In genomic region chr2:219515874-219516629, GRCh38 we compare ENCODE assay signal across 20 cellular contexts. TPM values are rescaled to one million over a fixed set of nuclear protein-coding genes. Genes with fewer than 3 reads are reported as not detected.
"Had no signal": no experiment of that assay in that cellular context is flagged by ENCODE, and none has a peak within 500 bp of the region (broad histone marks: within the 10 kb centered on the region; RNA-seq: fewer than 3 reads in every experiment).

No MANE protein-coding gene starts in this region.

- ATAC-seq: activated T-cell treated with anti-CD3 and anti-CD28 coated beads, Interleukin-2, amount 50 U/mL, for 4 hours; left ventricle myocardium superior; mucosa of descending colon; naive thymus-derived CD4-positive, alpha-beta T cell had no signal

- H3K4me1 ChIP-seq: transverse colon had no signal

- H3K9me3 ChIP-seq: esophagus muscularis mucosa, mucosa of descending colon, right atrium auricular region, transverse colon had no signal

- H3K36me3 ChIP-seq: esophagus muscularis mucosa, right atrium auricular region, transverse colon had no signal

- DNase-seq: activated CD4-positive, alpha-beta memory T cell treated with anti-CD3 and anti-CD28 coated beads for 36 hours; activated effector memory CD4-positive, alpha-beta T cell treated with anti-CD3 and anti-CD28 coated beads, Interleukin-2, amount 50 U/mL, for 16 hours; activated T-cell treated with anti-CD3 and anti-CD28 coated beads, Interleukin-2, amount 50 U/mL, for 4 hours; amniotic stem cell; kidney; left ventricle myocardium superior; naive thymus-derived CD4-positive, alpha-beta T cell; occipital lobe; stimulated activated CD4-positive, alpha-beta T cell treated with anti-CD3 and anti-CD28 coated beads, Interleukin-15, amount 100 ng/mL, for 24 hours; stimulated activated CD4-positive, alpha-beta T cell treated with anti-CD3 and anti-CD28 coated beads, Interleukin-4, amount 100 ng/mL, for 24 hours; stimulated activated CD8-positive, alpha-beta memory T cell treated with anti-CD3 and anti-CD28 coated beads, Interleukin-4, amount 100 ng/mL, for 48 hours; stimulated activated naive CD4-positive, alpha-beta T cell treated with Interleukin-2 at 50 U/mL for 16 hours; T-helper 9 cell; transverse colon had no signal

- H3K4me3 ChIP-seq: coronary artery, esophagus muscularis mucosa, mucosa of descending colon, right atrium auricular region, transverse colon had no signal

- H3K27ac ChIP-seq: coronary artery, esophagus muscularis mucosa, right atrium auricular region, transverse colon had no signal

- H3K27me3 ChIP-seq: right atrium auricular region had no signal

- FAIRE-seq: kidney had no signal

RNA-seq across cellular contexts. Expression of gene ASIC4, which starts 1.8 kb away (rescaled TPM):
- total RNA-seq: esophagus muscularis mucosa, glomerular endothelial cell, kidney, left ventricle myocardium superior, right atrium auricular region, skeletal muscle tissue, transverse colon had no signal
- polyA plus RNA-seq: naive thymus-derived CD4-positive, alpha-beta T cell had no signal

RNA-seq across cellular contexts. Expression of gene TMEM198, which starts 27.8 kb away (rescaled TPM):
- polyA plus RNA-seq: naive thymus-derived CD4-positive, alpha-beta T cell had no signal

RNA-seq across cellular contexts. Expression of gene OBSL1, which starts 55.3 kb away (rescaled TPM):
- polyA plus RNA-seq: naive thymus-derived CD4-positive, alpha-beta T cell had no signal
